ENCODE assay signal across 2 cellular contexts in genomic region chr5:150765019-150765788, GRCh38.
TF ChIP-seq lines count a peak whose summit lies in the region.

No MANE protein-coding gene starts in this region.

TF ChIP-seq in K562, 482 proteins besides CTCF, POLR2A, EP300 and RAD21:
- no peak for TF ChIP-seq ZNF444 (CRISPR knock-in tag; IDR thresholded peaks at IDR 0.05)
- no peak for TF ChIP-seq ZNF253 (CRISPR knock-in tag; conservative IDR thresholded peaks at IDR 0.05)
- no peak for TF ChIP-seq ETS2 (tag; IDR thresholded peaks at IDR 0.05; ENCODE audit: borderline replicate concordance, poor library complexity, severe bottlenecking)
- TF ChIP-seq POLR2AphosphoS2 (IDR thresholded peaks at IDR 0.05; ENCODE audit: low read length) = no peak
- TF ChIP-seq U2AF1 (optimal IDR thresholded peaks at IDR 0.05; ENCODE audit: low read depth, low read length) = no peak
- TF ChIP-seq FOXA3 (CRISPR knock-in tag; conservative IDR thresholded peaks at IDR 0.05 in 1 of 2, IDR thresholded peaks at IDR 0.05 in 1 of 2) = no peak
- TF ChIP-seq ZNF75A (CRISPR knock-in tag; IDR thresholded peaks at IDR 0.05) = no peak
- no peak for TF ChIP-seq KLF1 (tag; IDR thresholded peaks at IDR 0.05)
- TF ChIP-seq FOSL1 (tag; conservative IDR thresholded peaks at IDR 0.05) = no peak

TF ChIP-seq in HEK293T, 16 proteins besides CTCF, POLR2A, EP300 and RAD21:
- no peak for TF ChIP-seq NFRKB (IDR thresholded peaks at IDR 0.05)
- TF ChIP-seq SP1 (IDR thresholded peaks at IDR 0.05) = no peak
- TF ChIP-seq LEF1 (IDR thresholded peaks at IDR 0.05; ENCODE audit: borderline replicate concordance) = no peak
- TF ChIP-seq SUZ12 (IDR thresholded peaks at IDR 0.05) = no peak
- no peak for TF ChIP-seq FOXA1 (IDR thresholded peaks at IDR 0.05)
- no peak for TF ChIP-seq BHLHE40 (IDR thresholded peaks at IDR 0.05; ENCODE audit: borderline replicate concordance)
- no peak for TF ChIP-seq PKNOX1 (IDR thresholded peaks at IDR 0.05)
- TF ChIP-seq HDGF (IDR thresholded peaks at IDR 0.05; ENCODE audit: borderline replicate concordance) = no peak
- TF ChIP-seq FOXM1 (IDR thresholded peaks at IDR 0.05; ENCODE audit: borderline replicate concordance) = no peak
- TF ChIP-seq FOXK2 (IDR thresholded peaks at IDR 0.05) = no peak
- no peak for TF ChIP-seq TARDBP (IDR thresholded peaks at IDR 0.05)
TF ChIP-seq in HEK293T: peak in this region for 0.
